Comparison of ENCODE assay signal across 8 cellular contexts in genomic region chr3:53134631-53135232, GRCh38. TPM values are rescaled to one million over a fixed set of nuclear protein-coding genes. Genes with fewer than 3 reads are reported as not detected.
A peak's percentile ranks its signal among the peaks of the same experiment; 100 is the strongest.
DNase-seq lines count a peak whose midpoint lies in the region; ATAC-seq and TF ChIP-seq lines count a peak whose summit lies in the region.

No MANE protein-coding gene starts in this region.

- H3K27me3 ChIP-seq in psoas muscle (ENCODE audit: insufficient read depth in 3 of 3, low read length in 2 of 3) = no peaks in the 10 kb centered on the region

- ATAC-seq in GM19043 (IDR thresholded peaks at IDR 0.05; ENCODE audit: low read depth, unreplicated experiment) (peak; percentile 49), psoas muscle (peak; percentile 77 to 86 (median 82))

- peaks cover 44% of the 10 kb centered on the region for H3K4me1 Mint-ChIP-seq in CD14-positive monocyte
- H3K4me1 Mint-ChIP-seq in activated naive CD4-positive, alpha-beta T cell treated with anti-CD3 and anti-CD28 coated beads for 36 hours (ENCODE audit: low read depth) = peaks cover 9% of the 10 kb centered on the region

- H3K4me1 ChIP-seq in psoas muscle = peaks cover 25% of the 10 kb centered on the region

- no peaks in the 10 kb centered on the region for H3K36me3 ChIP-seq in psoas muscle (ENCODE audit: insufficient read depth in 1 of 2, low read depth in 1 of 2)

- CTCF ChIA-PET in RWPE1 (lab: Yijun Ruan, JAX) = interaction anchor here (0.6 to 2.2 kb wide), 5 partner anchors 12 to 61 kb away, joined by 3 to 18 read pairs (median 4); no protein-coding TSS in a partner anchor
- CTCF ChIA-PET in activated naive CD4-positive, alpha-beta T cell treated with anti-CD3 and anti-CD28 coated beads for 36 hours (lab: Charles Lee) = interaction anchor here (0.7 to 7.3 kb wide), 22 partner anchors 8 to 448 kb away, joined by 3 to 160 read pairs (median 4); partner anchors contain the start of gene PRKCD

- H3K27ac Mint-ChIP-seq in CD14-positive monocyte = peak overlapping the region in 2 of 7 donors; percentile 41 to 62
- H3K27ac Mint-ChIP-seq in activated naive CD4-positive, alpha-beta T cell treated with anti-CD3 and anti-CD28 coated beads for 36 hours = no peak overlapping the region

- no peak overlapping the region for H3K27ac ChIP-seq in RWPE1
- no peak overlapping the region for H3K27ac ChIP-seq in psoas muscle

- intact Hi-C loops in CD14-positive monocyte (cut with micrococcal nuclease) = loop anchor here (5.0 kb wide), 3 partner anchors 33 to 63 kb away; no protein-coding TSS in a partner anchor
- intact Hi-C loops in activated naive CD4-positive, alpha-beta T cell treated with anti-CD3 and anti-CD28 coated beads for 36 hours (cut with micrococcal nuclease) = loop anchor here (1.0 kb wide), 1 partner anchor 62 kb away; no protein-coding TSS in a partner anchor
- intact Hi-C loops in head of caudate nucleus (cut with DNase I) = loop anchor here (5.0 kb wide), 1 partner anchor 63 kb away; no protein-coding TSS in a partner anchor
- intact Hi-C loops in psoas muscle (cut with DNase I) = loop anchor here in 1 of 2 donors (5.0 kb wide), 1 partner anchor 63 kb away; no protein-coding TSS in a partner anchor

- peaks cover 0 to 1% of the 10 kb centered on the region in 2 donors for H3K36me3 Mint-ChIP-seq in CD14-positive monocyte
- no peaks in the 10 kb centered on the region for H3K36me3 Mint-ChIP-seq in activated naive CD4-positive, alpha-beta T cell treated with anti-CD3 and anti-CD28 coated beads for 36 hours (ENCODE audit: low read depth)

- H3K9me3 Mint-ChIP-seq in CD14-positive monocyte = no peaks in the 10 kb centered on the region
- H3K9me3 Mint-ChIP-seq in activated naive CD4-positive, alpha-beta T cell treated with anti-CD3 and anti-CD28 coated beads for 36 hours = no peaks in the 10 kb centered on the region

- WGBS in psoas muscle, 3 donors = 8 to 15% (median 11%) methylated on average over 6 of the region's 6 CpGs

- no peak overlapping the region for H3K4me3 ChIP-seq in psoas muscle

- TF ChIP-seq CTCF in CD14-positive monocyte (IDR thresholded peaks at IDR 0.05) (peak; percentile 89), RWPE1 (conservative IDR thresholded peaks at IDR 0.05; ENCODE audit: low read depth) (peak; percentile 79), psoas muscle (IDR thresholded peaks at IDR 0.05) (peak; percentile 81)

- no peaks in the 10 kb centered on the region for H3K9me3 ChIP-seq in psoas muscle

- POLR2A ChIA-PET in RWPE1 (lab: Yijun Ruan, JAX; ENCODE audit: low non-redundant PET) = no interaction called here

- H3K27me3 Mint-ChIP-seq in CD14-positive monocyte (ENCODE audit: low read depth in 3 of 3) = peaks cover 0 to 3% (median 0%) of the 10 kb centered on the region in 3 donors
- H3K27me3 Mint-ChIP-seq in activated naive CD4-positive, alpha-beta T cell treated with anti-CD3 and anti-CD28 coated beads for 36 hours (ENCODE audit: low read depth) = no peaks in the 10 kb centered on the region

- no peak overlapping the region for H3K4me3 Mint-ChIP-seq in CD14-positive monocyte
- H3K4me3 Mint-ChIP-seq in activated naive CD4-positive, alpha-beta T cell treated with anti-CD3 and anti-CD28 coated beads for 36 hours = no peak overlapping the region

- DNase-seq in CD14-positive monocyte (ENCODE audit: low spot score) (peak; percentile 77), HuH-7 (ENCODE audit: low spot score) (peak; percentile 58), RWPE1 (ENCODE audit: low spot score) (peak; percentile 64), head of caudate nucleus (peak in 41 of 42 donors; percentile 33 to 81 (median 60)), psoas muscle (peak; percentile 70 to 89), inferior parietal cortex (ENCODE audit: extremely low spot score) (no peak)
- DNase-seq in activated naive CD4-positive, alpha-beta T cell treated with anti-CD3 and anti-CD28 coated beads for 36 hours = peak; percentile 75

RNA-seq across cellular contexts. Expression of gene RFT1, which starts 4.5 kb away (rescaled TPM):
- 10 to 100 TPM; 25.6 to 34.9 TPM for polyA plus RNA-seq in CD14-positive monocyte
- total RNA-seq in activated naive CD4-positive, alpha-beta T cell treated with anti-CD3 and anti-CD28 coated beads for 36 hours = 10 to 100 TPM; 29.9 to 31.7 TPM
- total RNA-seq in psoas muscle = 1 to 10 TPM; 5.7 to 8.8 (median 6.5) TPM
- 10 to 100 TPM in 1 of 3 donors, 1 to 10 TPM in 2; 5.4 to 13.2 (median 8.1) TPM for polyA plus RNA-seq in psoas muscle

RNA-seq across cellular contexts. Expression of gene PRKCD, which starts 26.3 kb away (rescaled TPM):
- 100 to 1,000 TPM; 123 to 158 TPM for polyA plus RNA-seq in CD14-positive monocyte
- 10 to 100 TPM in 1 of 2 experiments, 1 to 10 TPM in 1; 9.1 to 10.2 TPM for total RNA-seq in activated naive CD4-positive, alpha-beta T cell treated with anti-CD3 and anti-CD28 coated beads for 36 hours
- total RNA-seq in psoas muscle = 1 to 10 TPM; 3.2 to 8.4 (median 4.5) TPM
- 1 to 10 TPM; 3.5 to 4.9 (median 3.9) TPM for polyA plus RNA-seq in psoas muscle
